Comparison of ENCODE assay signal across 2 cellular contexts in the genomic region with DNA sequence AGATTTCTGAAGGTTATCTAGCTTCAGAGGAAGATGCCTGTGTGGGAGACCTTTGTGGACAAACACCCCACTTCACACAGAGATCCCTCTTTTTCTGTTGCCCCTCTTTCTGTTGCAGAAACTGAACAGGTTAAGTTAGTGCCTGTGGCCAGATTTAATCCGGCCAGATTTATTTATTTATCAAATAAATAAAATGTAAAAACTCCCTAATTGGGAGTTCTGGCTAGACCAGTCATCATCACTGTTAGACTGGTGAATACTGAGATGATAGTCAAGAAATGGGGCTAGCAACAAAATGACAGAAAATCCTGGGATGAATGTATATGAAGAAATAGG.
TF ChIP-seq lines count a peak whose summit lies in the region.

No MANE protein-coding gene starts in this region.

TF ChIP-seq in A549, 52 proteins besides CTCF, POLR2A, EP300 and RAD21 (continued from another document):
- TF ChIP-seq, protein P1, sequence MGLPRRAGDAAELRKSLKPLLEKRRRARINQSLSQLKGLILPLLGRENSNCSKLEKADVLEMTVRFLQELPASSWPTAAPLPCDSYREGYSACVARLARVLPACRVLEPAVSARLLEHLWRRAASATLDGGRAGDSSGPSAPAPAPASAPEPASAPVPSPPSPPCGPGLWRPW (IDR thresholded peaks at IDR 0.05): no peak

TF ChIP-seq in K562, 482 proteins besides CTCF, POLR2A, EP300 and RAD21:
- TF ChIP-seq PHF21A (IDR thresholded peaks at IDR 0.05; ENCODE audit: borderline replicate concordance, low read depth): peak; percentile 89; the same call in 1 of the 2 replicates
- no peak for TF ChIP-seq JUN (IDR thresholded peaks at IDR 0.05; ENCODE audit: borderline replicate concordance, low read depth, low read length)
- TF ChIP-seq JUN (CRISPR knock-in tag; IDR thresholded peaks at IDR 0.05; ENCODE audit: borderline replicate concordance): no peak
- peak; percentile 65 to 79 for TF ChIP-seq KDM1A (IDR thresholded peaks at IDR 0.05)
